Comparison of ENCODE assay signal across 8 cellular contexts in the genomic region with DNA sequence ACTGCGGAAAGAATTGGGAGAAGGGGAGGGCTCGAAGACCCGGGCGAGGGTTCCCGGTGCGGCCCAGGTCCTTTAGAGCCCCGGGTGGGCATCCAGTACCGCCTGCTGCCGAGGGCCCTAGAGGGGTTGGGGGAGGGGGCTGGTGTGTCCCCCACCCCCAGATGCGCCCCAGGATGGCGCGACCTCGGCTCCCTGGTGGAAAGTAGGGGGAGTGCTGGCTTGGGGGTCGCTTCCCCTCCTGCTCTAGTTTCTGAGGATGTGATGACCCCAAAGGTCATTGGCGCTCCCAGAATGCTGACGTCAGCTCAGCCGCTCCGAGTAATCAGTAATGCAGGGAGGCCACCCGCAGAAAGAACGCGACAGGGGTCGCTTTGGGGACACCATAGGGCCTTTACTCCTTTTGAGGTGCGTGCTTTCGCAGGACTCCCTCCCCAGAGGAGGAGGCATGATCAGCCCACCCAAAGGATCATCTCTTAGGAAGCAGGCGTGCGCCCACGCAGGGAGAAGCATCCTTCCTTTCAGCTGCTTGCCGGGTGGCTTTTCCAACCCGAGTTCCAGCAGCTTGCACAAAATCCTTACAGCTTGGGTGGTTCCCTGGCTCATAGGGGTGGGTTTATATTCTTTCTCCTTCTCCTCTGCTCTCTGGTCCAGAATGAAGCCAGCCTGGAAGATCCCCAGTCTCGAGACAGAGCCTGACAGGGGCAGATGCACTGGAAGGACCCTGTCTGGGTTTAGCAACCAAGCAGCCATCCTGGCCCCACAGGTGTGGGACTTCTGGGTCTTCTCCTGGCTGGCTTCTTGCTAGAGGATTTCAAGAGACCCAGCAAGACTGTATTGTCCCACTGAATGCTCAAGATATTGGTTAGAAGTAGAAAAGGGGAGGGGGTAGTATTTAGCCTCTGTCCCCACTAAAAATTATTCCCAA. TPM values are rescaled to one million over a fixed set of nuclear protein-coding genes. Genes with fewer than 3 reads are reported as not detected.
DNase-seq lines count a peak whose midpoint lies in the region; ATAC-seq, FAIRE-seq and TF ChIP-seq lines count a peak whose summit lies in the region.

No MANE protein-coding gene starts in this region.

- H3K27ac Mint-ChIP-seq in activated CD4-positive, alpha-beta T cell treated with anti-CD3 and anti-CD28 coated beads, Interleukin-2, amount 10 ng/mL, durations not matched to agents 7 days and 5 days, result peak overlapping the region; percentile 41
- H3K27ac Mint-ChIP-seq in astrocyte (ENCODE audit: unreplicated experiment), result no peak overlapping the region
- H3K27ac Mint-ChIP-seq in memory B cell, result no peak overlapping the region

- no peaks in the 10 kb centered on the region for H3K9me3 ChIP-seq in astrocyte (ENCODE audit: insufficient read depth, low read depth, low read length)
- no peaks in the 10 kb centered on the region for H3K9me3 ChIP-seq in thoracic aorta
- no peaks in the 10 kb centered on the region for H3K9me3 ChIP-seq in osteoblast (ENCODE audit: low read depth, low read length)

- H3K27ac ChIP-seq in astrocyte (ENCODE audit: low read depth, low read length), result no peak overlapping the region
- no peak overlapping the region for H3K27ac ChIP-seq in thoracic aorta
- no peak overlapping the region for H3K27ac ChIP-seq in osteoblast (ENCODE audit: low read depth, low read length)

- no peaks in the 10 kb centered on the region for H3K79me2 ChIP-seq in astrocyte (ENCODE audit: insufficient read depth, low read length)
- no peaks in the 10 kb centered on the region for H3K79me2 ChIP-seq in osteoblast (ENCODE audit: insufficient read depth, low read length)

- H2AFZ ChIP-seq in astrocyte (ENCODE audit: low read depth, low read length), result no peak overlapping the region
- no peak overlapping the region for H2AFZ ChIP-seq in osteoblast (ENCODE audit: low read length)

- H3K9ac ChIP-seq in astrocyte (ENCODE audit: low read length), result no peak overlapping the region

- H3K4me2 ChIP-seq in astrocyte (ENCODE audit: low read length), result peak overlapping the region; percentile 96
- H3K4me2 ChIP-seq in osteoblast (ENCODE audit: insufficient read depth, low read length), result no peak overlapping the region

- peaks cover 10% of the 10 kb centered on the region for H3K4me1 Mint-ChIP-seq in activated CD4-positive, alpha-beta T cell treated with anti-CD3 and anti-CD28 coated beads, Interleukin-2, amount 10 ng/mL, durations not matched to agents 7 days and 5 days
- H3K4me1 Mint-ChIP-seq in astrocyte (ENCODE audit: low read depth, unreplicated experiment) (no peaks in the 10 kb centered on the region), memory B cell (peaks cover 10% of the 10 kb centered on the region)

- H3K27me3 Mint-ChIP-seq in activated CD4-positive, alpha-beta T cell treated with anti-CD3 and anti-CD28 coated beads, Interleukin-2, amount 10 ng/mL, durations not matched to agents 7 days and 5 days, result peaks cover 21% of the 10 kb centered on the region
- H3K27me3 Mint-ChIP-seq in astrocyte (ENCODE audit: low read depth, unreplicated experiment) (peaks cover 60% of the 10 kb centered on the region), memory B cell (no peaks in the 10 kb centered on the region)

- no peak for DNase-seq in activated CD4-positive, alpha-beta T cell treated with anti-CD3 and anti-CD28 coated beads, Interleukin-2, amount 10 ng/mL, durations not matched to agents 7 days and 5 days
- no peak for DNase-seq in activated CD4-positive, alpha-beta T cell treated with anti-CD3 and anti-CD28 coated beads, Interleukin-2, amount 50 U/mL, for 4 hours
- DNase-seq in astrocyte (ENCODE audit: low read depth) (no peak), memory B cell (ENCODE audit: low spot score in 2 of 2) (no peak), thoracic aorta (ENCODE audit: low spot score) (no peak), GM12892 (ENCODE audit: insufficient read length) (no peak), NCI-H748 (lab: John Stamatoyannopoulos, UW; ENCODE audit: unreplicated experiment) (no peak), osteoblast (ENCODE audit: insufficient read length, low spot score, missing footprints) (no peak)

- H3K4me3 ChIP-seq in astrocyte (ENCODE audit: insufficient read depth, low read depth, low read length) (no peak overlapping the region), thoracic aorta (peak overlapping the region; percentile 80), osteoblast (ENCODE audit: insufficient read depth, low read length) (no peak overlapping the region)

- H4K20me1 ChIP-seq in astrocyte (ENCODE audit: insufficient read depth, low read length), result no peaks in the 10 kb centered on the region
- no peaks in the 10 kb centered on the region for H4K20me1 ChIP-seq in osteoblast (ENCODE audit: insufficient read depth, low read length)

- no peak for TF ChIP-seq POLR2A in GM12892 (IDR thresholded peaks at IDR 0.05; ENCODE audit: low read depth, low read length)

- H3K4me1 ChIP-seq in astrocyte (ENCODE audit: insufficient read depth, low read length) (peaks cover 11% of the 10 kb centered on the region), thoracic aorta (ENCODE audit: control insufficient read depth in 1 of 2, low read depth in 2 of 2) (peaks cover 4 to 15% of the 10 kb centered on the region in 2 donors), osteoblast (ENCODE audit: insufficient read depth, low read length) (peaks cover 14% of the 10 kb centered on the region)

- POLR2A ChIA-PET in activated CD4-positive, alpha-beta T cell treated with anti-CD3 and anti-CD28 coated beads, Interleukin-2, amount 10 ng/mL, durations not matched to agents 7 days and 5 days (lab: Charles Lee), result no interaction called here

- H3K27me3 ChIP-seq in astrocyte (ENCODE audit: insufficient read depth, low read length), result peaks cover 39% of the 10 kb centered on the region
- H3K27me3 ChIP-seq in thoracic aorta (replicated peaks; ENCODE audit: insufficient read depth), result no peaks in the 10 kb centered on the region
- H3K27me3 ChIP-seq in osteoblast (ENCODE audit: insufficient read depth, low read length), result peaks cover 65% of the 10 kb centered on the region

- FAIRE-seq in astrocyte (lab: Jason Lieb, UNC), result no peak
- FAIRE-seq in GM12892 (lab: Jason Lieb, UNC), result no peak

- H3K36me3 ChIP-seq in astrocyte (ENCODE audit: insufficient read depth, low read length) (no peaks in the 10 kb centered on the region), thoracic aorta (no peaks in the 10 kb centered on the region), osteoblast (ENCODE audit: insufficient read depth, low read length) (no peaks in the 10 kb centered on the region)

- H3K4me3 Mint-ChIP-seq in activated CD4-positive, alpha-beta T cell treated with anti-CD3 and anti-CD28 coated beads, Interleukin-2, amount 10 ng/mL, durations not matched to agents 7 days and 5 days, result peak overlapping the region; percentile 51
- peak overlapping the region; percentile 50 for H3K4me3 Mint-ChIP-seq in astrocyte (ENCODE audit: unreplicated experiment)
- H3K4me3 Mint-ChIP-seq in memory B cell, result peak overlapping the region; percentile 95

- CTCF ChIA-PET in activated CD4-positive, alpha-beta T cell treated with anti-CD3 and anti-CD28 coated beads, Interleukin-2, amount 10 ng/mL, durations not matched to agents 7 days and 5 days (lab: Charles Lee), result no interaction called here

- ATAC-seq in memory B cell (ENCODE audit: low read depth) (no peak), thoracic aorta (ENCODE audit: insufficient number of reproducible peaks, low FRiP score, low read depth) (no peak)

- H3K36me3 Mint-ChIP-seq in activated CD4-positive, alpha-beta T cell treated with anti-CD3 and anti-CD28 coated beads, Interleukin-2, amount 10 ng/mL, durations not matched to agents 7 days and 5 days (ENCODE audit: low read depth), result no peaks in the 10 kb centered on the region
- H3K36me3 Mint-ChIP-seq in astrocyte (ENCODE audit: low read depth, unreplicated experiment) (no peaks in the 10 kb centered on the region), memory B cell (no peaks in the 10 kb centered on the region)

- H3K9me3 Mint-ChIP-seq in activated CD4-positive, alpha-beta T cell treated with anti-CD3 and anti-CD28 coated beads, Interleukin-2, amount 10 ng/mL, durations not matched to agents 7 days and 5 days, result no peaks in the 10 kb centered on the region
- H3K9me3 Mint-ChIP-seq in astrocyte (ENCODE audit: unreplicated experiment) (no peaks in the 10 kb centered on the region), memory B cell (no peaks in the 10 kb centered on the region)

- TF ChIP-seq CTCF in astrocyte (IDR thresholded peaks at IDR 0.05; ENCODE audit: insufficient read depth, low read depth, low read length), result no peak
- TF ChIP-seq CTCF in thoracic aorta (IDR thresholded peaks at IDR 0.05), result no peak
- no peak for TF ChIP-seq CTCF in osteoblast (IDR thresholded peaks at IDR 0.05; ENCODE audit: extremely low read depth, low read depth, low read length)

RNA-seq across cellular contexts. Expression of gene PRKAG2, which starts 1.3 kb away (rescaled TPM):
- 10 to 100 TPM; 27.5 to 32.3 TPM for total RNA-seq in activated CD4-positive, alpha-beta T cell treated with anti-CD3 and anti-CD28 coated beads, Interleukin-2, amount 10 ng/mL, durations not matched to agents 7 days and 5 days
- total RNA-seq in astrocyte (26.9 and 40.7 TPM in 2 replicates), thoracic aorta (10 to 100 TPM; 38.3 to 78.5 TPM), osteoblast (20.6 TPM in 2 replicates)
- polyA plus RNA-seq in GM12892 (2012; ENCODE audit: missing spikeins), result 6.5 TPM
